10 cellular contexts compared by ENCODE assay signal in genomic region chr2:72916743-72917137, GRCh38. TPM values are rescaled to one million over a fixed set of nuclear protein-coding genes. Genes with fewer than 3 reads are reported as not detected.
DNase-seq lines count a peak whose midpoint lies in the region; ATAC-seq and TF ChIP-seq lines count a peak whose summit lies in the region.
"Had no signal": no experiment of that assay in that cellular context is flagged by ENCODE, and none has a peak within 500 bp of the region (broad histone marks: within the 10 kb centered on the region; RNA-seq: fewer than 3 reads in every experiment).

No MANE protein-coding gene starts in this region.

- H3K36me3 ChIP-seq in mucosa of descending colon (ENCODE audit: low read depth) (no peaks in the 10 kb centered on the region), gastroesophageal sphincter (no peaks in the 10 kb centered on the region)

- H3K4me1 ChIP-seq in mucosa of descending colon (ENCODE audit: low read depth) (peaks cover 26% of the 10 kb centered on the region), gastroesophageal sphincter (peaks cover 3 to 66% (median 51%) of the 10 kb centered on the region in 3 donors)

- no peaks in the 10 kb centered on the region for H3K9me3 ChIP-seq in mucosa of descending colon
- H3K9me3 ChIP-seq in gastroesophageal sphincter = no peaks in the 10 kb centered on the region

- DNase-seq in Calu3 = no peak
- DNase-seq in activated naive CD8-positive, alpha-beta T cell treated with anti-CD3 and anti-CD28 coated beads, Interleukin-2, amount 10 ng/mL, durations not matched to agents 7 days and 5 days = peak; percentile 48
- DNase-seq in mucosa of descending colon = peak in 2 of 3 donors; percentile 12 to 49
- DNase-seq in inferior parietal cortex (ENCODE audit: extremely low spot score) = no peak
- no peak for DNase-seq in NOMO-1 treated with DMSO at 0.1 percent for 48 hours (lab: John Stamatoyannopoulos, UW; ENCODE audit: unreplicated experiment)
- DNase-seq in NCI-H2107 (lab: John Stamatoyannopoulos, UW) = no peak

- TF ChIP-seq CTCF in Calu3 (IDR thresholded peaks at IDR 0.05; ENCODE audit: unreplicated experiment) (no peak), mucosa of descending colon (IDR thresholded peaks at IDR 0.05) (no peak), gastroesophageal sphincter (IDR thresholded peaks at IDR 0.05) (no peak)

- intact Hi-C loops in Calu3 (cut with micrococcal nuclease; ENCODE audit: unreplicated experiment) (no loop called here), mucosa of descending colon (cut with DNase I, micrococcal nuclease) (no loop called here)

- H3K27me3 Mint-ChIP-seq in Calu3 (ENCODE audit: unreplicated experiment) = peaks cover 82% of the 10 kb centered on the region
- peaks cover 76% of the 10 kb centered on the region for H3K27me3 Mint-ChIP-seq in activated naive CD8-positive, alpha-beta T cell treated with anti-CD3 and anti-CD28 coated beads, Interleukin-2, amount 10 ng/mL, durations not matched to agents 7 days and 5 days

- no peak for TF ChIP-seq POLR2A in gastroesophageal sphincter (IDR thresholded peaks at IDR 0.05)

- WGBS in gastroesophageal sphincter (ENCODE audit: low coverage in 1 of 2), 2 donors = 0% methylated on average over 1 of the region's 29 CpGs; no CpG with 5 or more reads in 1 of the 2 donors

- peaks cover 6% of the 10 kb centered on the region for H3K4me1 Mint-ChIP-seq in Calu3 (ENCODE audit: low read depth, unreplicated experiment)
- peaks cover 24% of the 10 kb centered on the region for H3K4me1 Mint-ChIP-seq in activated naive CD8-positive, alpha-beta T cell treated with anti-CD3 and anti-CD28 coated beads, Interleukin-2, amount 10 ng/mL, durations not matched to agents 7 days and 5 days

- H3K4me3 ChIP-seq in mucosa of descending colon (peak overlapping the region; percentile 14), gastroesophageal sphincter (peak overlapping the region in 1 of 2 donors; percentile 48)

- H3K9me3 Mint-ChIP-seq in Calu3 (ENCODE audit: low read depth, unreplicated experiment) = no peaks in the 10 kb centered on the region
- H3K9me3 Mint-ChIP-seq in activated naive CD8-positive, alpha-beta T cell treated with anti-CD3 and anti-CD28 coated beads, Interleukin-2, amount 10 ng/mL, durations not matched to agents 7 days and 5 days = no peaks in the 10 kb centered on the region

- H3K27ac Mint-ChIP-seq in Calu3 (ENCODE audit: unreplicated experiment) = no peak overlapping the region
- peak overlapping the region; percentile 21 for H3K27ac Mint-ChIP-seq in activated naive CD8-positive, alpha-beta T cell treated with anti-CD3 and anti-CD28 coated beads, Interleukin-2, amount 10 ng/mL, durations not matched to agents 7 days and 5 days

- no peak overlapping the region for H3K27ac ChIP-seq in gastroesophageal sphincter
- H3K27ac ChIP-seq: HL-60 had no signal

- ATAC-seq in HG02571 (IDR thresholded peaks at IDR 0.05; ENCODE audit: unreplicated experiment) = peak; percentile 10
- ATAC-seq in activated naive CD8-positive, alpha-beta T cell treated with anti-CD3 and anti-CD28 coated beads, Interleukin-2, amount 10 ng/mL, durations not matched to agents 7 days and 5 days (ENCODE audit: low read depth) = no peak
- ATAC-seq in mucosa of descending colon = peak; percentile 25
- ATAC-seq in gastroesophageal sphincter = no peak

- H3K27me3 ChIP-seq in gastroesophageal sphincter = peaks cover 100% of the 10 kb centered on the region

- no peak for TF ChIP-seq EP300 in gastroesophageal sphincter (IDR thresholded peaks at IDR 0.05)

- peaks cover 14% of the 10 kb centered on the region for H3K36me3 Mint-ChIP-seq in Calu3 (ENCODE audit: insufficient read depth, unreplicated experiment)
- no peaks in the 10 kb centered on the region for H3K36me3 Mint-ChIP-seq in activated naive CD8-positive, alpha-beta T cell treated with anti-CD3 and anti-CD28 coated beads, Interleukin-2, amount 10 ng/mL, durations not matched to agents 7 days and 5 days

- H3K4me3 Mint-ChIP-seq in Calu3 (ENCODE audit: low read depth, unreplicated experiment) = peak overlapping the region; percentile 68
- H3K4me3 Mint-ChIP-seq in activated naive CD8-positive, alpha-beta T cell treated with anti-CD3 and anti-CD28 coated beads, Interleukin-2, amount 10 ng/mL, durations not matched to agents 7 days and 5 days = peak overlapping the region; percentile 75

- POLR2A ChIA-PET in activated naive CD8-positive, alpha-beta T cell treated with anti-CD3 and anti-CD28 coated beads, Interleukin-2, amount 10 ng/mL, durations not matched to agents 7 days and 5 days (lab: Charles Lee) = interaction anchor here (1.0 to 1.6 kb wide), 2 partner anchors 10 to 57 kb away, joined by 3 to 8 read pairs; no protein-coding TSS in a partner anchor

- no TSS peak for BruUV-seq in Calu3 (replicated peaks; lab: Mats Ljungman, UMichigan)

- CTCF ChIA-PET in Calu3 (lab: Charles Lee) = interaction anchor here (1.5 to 1.9 kb wide), 2 partner anchors 14 to 23 kb away, joined by 3 to 10 read pairs; no protein-coding TSS in a partner anchor

RNA-seq across cellular contexts. Expression of gene EMX1, which starts 0.6 kb away (rescaled TPM):
- total RNA-seq in Calu3 (2022) (not detected in 2 replicates), mucosa of descending colon (1 to 10 TPM in 2 of 3 donors, under 1 TPM in 1; 0.96 to 3.6 (median 1.6) TPM), gastroesophageal sphincter (under 1 TPM in 1 of 4 donors, not detected in 3; 0.15 TPM)
- not detected for total RNA-seq in activated naive CD8-positive, alpha-beta T cell treated with anti-CD3 and anti-CD28 coated beads, Interleukin-2, amount 10 ng/mL, durations not matched to agents 7 days and 5 days
- total RNA-seq: dermis microvascular lymphatic vessel endothelial cell had no signal

RNA-seq across cellular contexts. Expression of gene SPR, which starts 29.5 kb away (rescaled TPM):
- 71.1 and 84.4 TPM in 2 replicates for total RNA-seq in Calu3 (2022)
- under 1 TPM; 0.60 to 0.80 TPM for total RNA-seq in activated naive CD8-positive, alpha-beta T cell treated with anti-CD3 and anti-CD28 coated beads, Interleukin-2, amount 10 ng/mL, durations not matched to agents 7 days and 5 days
- total RNA-seq in mucosa of descending colon = 10 to 100 TPM; 53.7 to 91.0 (median 60.9) TPM
- 10 to 100 TPM; 26.1 to 48.5 (median 39.4) TPM for total RNA-seq in gastroesophageal sphincter

Comparison
In these comparisons a context has a peak if more than half of its experiments do, and no peak if none do; other contexts are left out.
1. DNase-seq: peak in activated naive CD8-positive, alpha-beta T cell treated with anti-CD3 and anti-CD28 coated beads, Interleukin-2, amount 10 ng/mL, durations not matched to agents 7 days and 5 days (single experiment) and mucosa of descending colon (2 of 3); none in Calu3 (single experiment), inferior parietal cortex (single experiment), NOMO-1 treated with DMSO at 0.1 percent for 48 hours (single experiment) and NCI-H2107 (single experiment).
2. ATAC-seq: peak in HG02571 (single experiment) and mucosa of descending colon (single experiment); none in activated naive CD8-positive, alpha-beta T cell treated with anti-CD3 and anti-CD28 coated beads, Interleukin-2, amount 10 ng/mL, durations not matched to agents 7 days and 5 days (single experiment) and gastroesophageal sphincter (single experiment).
3. RNA of gene SPR, which starts 29.5 kb away (total RNA-seq): 71.1 to 84.4 TPM in Calu3, 53.7 to 91.0 TPM in mucosa of descending colon and 26.1 to 48.5 TPM in gastroesophageal sphincter; 0.60 to 0.80 TPM in activated naive CD8-positive, alpha-beta T cell treated with anti-CD3 and anti-CD28 coated beads, Interleukin-2, amount 10 ng/mL, durations not matched to agents 7 days and 5 days; every median in the first group is over 10 times any median in the second.